Comparison of ENCODE assay signal across 8 cellular contexts in genomic region chr2:57881998-57882884, GRCh38.
DNase-seq lines count a peak whose midpoint lies in the region; TF ChIP-seq lines count a peak whose summit lies in the region.

No MANE protein-coding gene starts in this region.

- peak; percentile 38 for DNase-seq in AG10803 (ENCODE audit: low read depth)
- peak; percentile 35 for DNase-seq in HK-2 (ENCODE audit: unreplicated experiment)
- DNase-seq in kidney tubule cell (ENCODE audit: low spot score): peak; percentile 90
- DNase-seq in activated gamma-delta T cell treated with Interleukin-2 at 50 U/mL for 16 hours: no peak
- DNase-seq in COR-L47 (lab: John Stamatoyannopoulos, UW): no peak
- DNase-seq in thyroid gland: no peak
- no peak for DNase-seq in SK-N-DZ (ENCODE audit: low spot score)

- H3K4me1 ChIP-seq in thyroid gland: peaks cover 7 to 10% of the 10 kb centered on the region in 2 donors

- H3K27me3 ChIP-seq in thyroid gland: no peaks in the 10 kb centered on the region

- 56 to 61% methylated on average over 8 of the region's 8 CpGs for WGBS in thyroid gland, 2 donors

- H3K9me3 ChIP-seq in thyroid gland: no peaks in the 10 kb centered on the region

- no peaks in the 10 kb centered on the region for H3K36me3 ChIP-seq in thyroid gland

- TF ChIP-seq POLR2A in thyroid gland (IDR thresholded peaks at IDR 0.05): no peak

- intact Hi-C loops in thyroid gland (cut with DNase I): no loop called here

- no peak overlapping the region for H3K4me3 ChIP-seq in AG10803 (ENCODE audit: low read length)
- no peak overlapping the region for H3K4me3 ChIP-seq in thyroid gland (replicated peaks in 1 of 3)

- H3K27ac ChIP-seq in angular gyrus (ENCODE audit: low read depth, low read length) (peak overlapping the region; percentile 13), thyroid gland (no peak overlapping the region)

- no peak for TF ChIP-seq CTCF in AG10803 (conservative IDR thresholded peaks at IDR 0.05; ENCODE audit: low read length)
- TF ChIP-seq CTCF in thyroid gland (IDR thresholded peaks at IDR 0.05): no peak

Comparison
In these comparisons a context has a peak if more than half of its experiments do, and no peak if none do; other contexts are left out.
1. DNase-seq: peak in AG10803 (single experiment), HK-2 (single experiment) and kidney tubule cell (single experiment); none in activated gamma-delta T cell treated with Interleukin-2 at 50 U/mL for 16 hours (single experiment), COR-L47 (single experiment), thyroid gland (0 of 2) and SK-N-DZ (single experiment).